9 cellular contexts compared by ENCODE assay signal in genomic region chr7:94458041-94458440, GRCh38.
"Had no signal": no experiment of that assay in that cellular context is flagged by ENCODE, and none has a peak within 500 bp of the region (broad histone marks: within the 10 kb centered on the region; RNA-seq: fewer than 3 reads in every experiment).

No MANE protein-coding gene starts in this region.

- H3K9me3 Mint-ChIP-seq: HFFc6, IgD-negative memory B cell had no signal

- H3K27ac Mint-ChIP-seq: HFFc6, IgD-negative memory B cell had no signal

- DNase-seq: GOT3, H7, HFFc6, Karpas-422, KBM-7 had no signal

- H3K27me3 Mint-ChIP-seq: IgD-negative memory B cell had no signal

- H3K4me3 Mint-ChIP-seq: HFFc6, IgD-negative memory B cell had no signal

- H3K9me3 ChIP-seq: HAP-1 had no signal

- H3K4me1 Mint-ChIP-seq: IgD-negative memory B cell had no signal

- ATAC-seq: HCT116 had no signal

- H3K36me3 Mint-ChIP-seq: IgD-negative memory B cell had no signal

- H3K27ac ChIP-seq: KMS-11 had no signal

- H3K9ac ChIP-seq: KMS-11 had no signal

- H3K36me3 ChIP-seq: HAP-1 had no signal

- H3K4me1 ChIP-seq: HAP-1 had no signal

- H3K4me2 ChIP-seq: KMS-11 had no signal

- H3K4me3 ChIP-seq: HAP-1 had no signal
